8 cellular contexts compared by ENCODE assay signal in genomic region chr3:11717768-11718581, GRCh38.
A peak's percentile ranks its signal among the peaks of the same experiment; 100 is the strongest.
DNase-seq lines count a peak whose midpoint lies in the region; ATAC-seq and TF ChIP-seq lines count a peak whose summit lies in the region.

No MANE protein-coding gene starts in this region.

- H3K9me3 Mint-ChIP-seq in CD14-positive monocyte, result peaks cover 0 to 8% (median 0%) of the 10 kb centered on the region in 7 donors
- no peaks in the 10 kb centered on the region for H3K9me3 Mint-ChIP-seq in IgD-negative memory B cell

- H3K27ac Mint-ChIP-seq in CD14-positive monocyte (peak overlapping the region in 1 of 7 donors; percentile 57), IgD-negative memory B cell (peak overlapping the region; percentile 93 to 96 (median 95))

- intact Hi-C loops in CD14-positive monocyte (cut with micrococcal nuclease) (no loop called here), body of pancreas (cut with DNase I) (no loop called here), lower leg skin (cut with DNase I; ENCODE audit: low total_unique reads) (no loop called here), upper lobe of right lung (cut with DNase I) (no loop called here)

- peak overlapping the region; percentile 86 to 98 for H3K4me3 Mint-ChIP-seq in CD14-positive monocyte
- H3K4me3 Mint-ChIP-seq in IgD-negative memory B cell, result peak overlapping the region; percentile 90 to 99 (median 97)

- DNase-seq in CD14-positive monocyte (ENCODE audit: low spot score) (no peak), body of pancreas (peak in 2 of 4 donors; percentile 12 to 40), lower leg skin (ENCODE audit: low spot score in 2 of 2) (no peak), upper lobe of right lung (no peak), NCI-H187 (lab: John Stamatoyannopoulos, UW) (no peak)

- H3K36me3 Mint-ChIP-seq in CD14-positive monocyte, result no peaks in the 10 kb centered on the region
- H3K36me3 Mint-ChIP-seq in IgD-negative memory B cell, result peaks cover 1% of the 10 kb centered on the region

- H3K27me3 ChIP-seq in body of pancreas (no peaks in the 10 kb centered on the region), upper lobe of right lung (no peaks in the 10 kb centered on the region)

- H3K36me3 ChIP-seq in body of pancreas (replicated peaks in 1 of 2; ENCODE audit: insufficient read depth in 1 of 2, low read depth in 2 of 2) (no peaks in the 10 kb centered on the region), upper lobe of right lung (no peaks in the 10 kb centered on the region)

- H3K9me3 ChIP-seq in body of pancreas, result no peaks in the 10 kb centered on the region
- H3K9me3 ChIP-seq in upper lobe of right lung, result no peaks in the 10 kb centered on the region

- peaks cover 52% of the 10 kb centered on the region for H3K4me1 ChIP-seq in body of pancreas
- H3K4me1 ChIP-seq in upper lobe of right lung, result no peaks in the 10 kb centered on the region

- H3K4me3 ChIP-seq in body of pancreas (peak overlapping the region; percentile 5 to 40), lower leg skin (ENCODE audit: low read depth, poor library complexity, severe bottlenecking) (peak overlapping the region; percentile 84), upper lobe of right lung (peak overlapping the region; percentile 91)

- H3K27me3 Mint-ChIP-seq in CD14-positive monocyte (ENCODE audit: low read depth in 3 of 3) (peaks cover 36 to 43% (median 37%) of the 10 kb centered on the region in 3 donors), IgD-negative memory B cell (no peaks in the 10 kb centered on the region)

- TF ChIP-seq CTCF in CD14-positive monocyte (IDR thresholded peaks at IDR 0.05), result no peak
- no peak for TF ChIP-seq CTCF in body of pancreas (IDR thresholded peaks at IDR 0.05)
- no peak for TF ChIP-seq CTCF in lower leg skin (IDR thresholded peaks at IDR 0.05)
- no peak for TF ChIP-seq CTCF in upper lobe of right lung (IDR thresholded peaks at IDR 0.05)

- ATAC-seq in GM19397 (IDR thresholded peaks at IDR 0.05; ENCODE audit: unreplicated experiment), result peak; percentile 18
- ATAC-seq in body of pancreas, result no peak
- ATAC-seq in upper lobe of right lung, result no peak
- no peak for ATAC-seq in HG02970 (IDR thresholded peaks at IDR 0.05; ENCODE audit: low FRiP score, unreplicated experiment)

- no peak for TF ChIP-seq POLR2A in body of pancreas (IDR thresholded peaks at IDR 0.05)
- no peak for TF ChIP-seq POLR2A in lower leg skin (IDR thresholded peaks at IDR 0.05)

- H3K4me1 Mint-ChIP-seq in CD14-positive monocyte, result peaks cover 26% of the 10 kb centered on the region
- peaks cover 16 to 29% (median 21%) of the 10 kb centered on the region in 3 donors for H3K4me1 Mint-ChIP-seq in IgD-negative memory B cell

- WGBS in body of pancreas, 2 donors, result 2 to 4% methylated on average over 9 of the region's 9 CpGs
- WGBS in lower leg skin, 2 donors, result 3 to 6% methylated on average over 9 of the region's 9 CpGs

- H3K27ac ChIP-seq in body of pancreas, result peak overlapping the region; percentile 96 to 99 (median 96)
- peak overlapping the region; percentile 93 for H3K27ac ChIP-seq in upper lobe of right lung

Comparison
In these comparisons a context has a peak if more than half of its experiments do, and no peak if none do; other contexts are left out.
1. H3K4me3 ChIP-seq: peak in every context shown above with its lines; median percentile 91 in upper lobe of right lung; 84 in lower leg skin; 22 in body of pancreas.